ENCODE assay signal across 8 cellular contexts in the genomic region with DNA sequence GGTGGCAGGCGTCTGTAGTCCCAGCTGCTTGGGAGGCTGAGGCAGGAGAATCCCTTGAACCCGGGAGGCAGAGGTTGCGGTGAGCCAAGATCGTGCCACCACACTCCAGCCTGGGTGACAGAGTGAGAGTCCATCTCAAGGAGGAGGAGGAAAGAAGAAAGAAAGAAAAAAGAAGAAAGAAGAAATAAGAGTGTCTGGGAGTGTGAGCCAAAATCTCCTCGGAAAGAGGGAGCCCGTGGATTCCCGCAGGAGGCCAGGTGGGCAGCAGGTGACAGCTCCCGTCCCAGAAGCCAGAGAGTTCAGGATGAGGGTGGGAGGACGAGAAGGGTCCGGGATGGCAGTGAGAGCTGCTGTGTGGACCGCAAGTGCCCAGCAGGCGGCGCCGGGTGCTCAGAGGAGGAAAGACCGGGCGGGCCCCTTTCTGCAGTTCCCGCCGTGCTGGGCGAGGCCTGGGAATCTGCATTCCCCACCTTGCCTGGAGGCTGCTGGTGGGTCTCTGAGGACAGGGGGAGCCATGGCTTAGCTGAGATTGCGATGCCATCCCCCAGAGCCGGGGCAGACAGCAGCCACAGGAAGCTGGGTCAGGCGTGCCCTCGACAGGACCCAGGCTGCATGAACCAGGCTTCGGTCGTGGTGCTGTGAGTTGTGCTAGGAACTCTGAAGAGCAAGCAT. TPM values are rescaled to one million over a fixed set of nuclear protein-coding genes. Genes with fewer than 3 reads are reported as not detected.
DNase-seq lines count a peak whose midpoint lies in the region; ATAC-seq and TF ChIP-seq lines count a peak whose summit lies in the region.

No MANE protein-coding gene starts in this region.

- H4K20me1 ChIP-seq in HCT116 (ENCODE audit: insufficient read depth): no peaks in the 10 kb centered on the region

- CTCF ChIA-PET in Calu3 (lab: Charles Lee) (interaction anchor here (1.0 to 2.9 kb wide), 6 partner anchors 9 to 219 kb away, joined by 3 to 16 read pairs (median 5); no protein-coding TSS in a partner anchor), HCT116 (lab: Charles Lee) (interaction anchor here (0.7 to 1.4 kb wide), 7 partner anchors 11 to 219 kb away, joined by 3 to 20 read pairs (median 7); no protein-coding TSS in a partner anchor)

- no peaks in the 10 kb centered on the region for H3K79me2 ChIP-seq in HCT116 (ENCODE audit: insufficient read depth, low read length)

- H3K9me2 ChIP-seq in HCT116 (ENCODE audit: insufficient read depth): no peaks in the 10 kb centered on the region

- intact Hi-C loops in Calu3 (cut with micrococcal nuclease; ENCODE audit: unreplicated experiment): no loop called here
- intact Hi-C loops in HCT116 (cut with micrococcal nuclease): loop anchor here (1.0 kb wide), 1 partner anchor 38 kb away; no protein-coding TSS in a partner anchor
- intact Hi-C loops in left lung (cut with DNase I): no loop called here

- peaks cover 31% of the 10 kb centered on the region for H3K36me3 Mint-ChIP-seq in Calu3 (ENCODE audit: insufficient read depth, unreplicated experiment)

- POLR2A ChIA-PET in HCT116 (lab: Charles Lee): no interaction called here

- DNase-seq in Calu3 (peak; percentile 90), HCT116 (ENCODE audit: low read depth, low spot score) (peak; percentile 51), NCI-H345 treated with DMSO at 0.1 percent for 48 hours (lab: John Stamatoyannopoulos, UW; ENCODE audit: unreplicated experiment) (peak; percentile 60), cerebellar cortex (ENCODE audit: low spot score) (peak; percentile 52), left lung (peak; percentile 69 to 94), cerebellar nuclear complex (lab: John Stamatoyannopoulos, UW) (no peak)
- peak; percentile 66 to 68 for DNase-seq in activated CD4-positive, alpha-beta T cell treated with anti-CD3 and anti-CD28 coated beads for 4 hours
- DNase-seq in stimulated activated CD8-positive, alpha-beta memory T cell treated with anti-CD3 and anti-CD28 coated beads, Interleukin-15, amount 100 ng/mL, for 1 hour (ENCODE audit: low read depth): peak; percentile 49

- H3K4me2 ChIP-seq in HCT116 (ENCODE audit: low read length): peak overlapping the region; percentile 45

- H3K4me1 Mint-ChIP-seq in Calu3 (ENCODE audit: low read depth, unreplicated experiment): peaks cover 33% of the 10 kb centered on the region

- peaks cover 3% of the 10 kb centered on the region for H3K9me3 Mint-ChIP-seq in Calu3 (ENCODE audit: low read depth, unreplicated experiment)

- H3K4me3 ChIP-seq in HCT116 (replicated peaks in 1 of 2; ENCODE audit: low read depth in 1 of 2, low read length in 2 of 2) (no peak overlapping the region), left lung (no peak overlapping the region)

- no peak for TF ChIP-seq POLR2A in HCT116 (IDR thresholded peaks at IDR 0.05; ENCODE audit: borderline replicate concordance, extremely low read depth, insufficient read depth, insufficient read length)

- peaks cover 54% of the 10 kb centered on the region for H3K27me3 Mint-ChIP-seq in Calu3 (ENCODE audit: unreplicated experiment)

- BruUV-seq in Calu3 (replicated peaks; lab: Mats Ljungman, UMichigan) (no TSS peak), HCT116 (replicated peaks; lab: Mats Ljungman, UMichigan) (no TSS peak)

- H3K4me3 Mint-ChIP-seq in Calu3 (ENCODE audit: low read depth, unreplicated experiment): peak overlapping the region; percentile 6

- ATAC-seq in HCT116: peak; percentile 99
- peak; percentile 89 for ATAC-seq in left lung

- no peak overlapping the region for H3K27ac ChIP-seq in HCT116 (ENCODE audit: low read depth, low read length)
- H3K27ac ChIP-seq in left lung: no peak overlapping the region

- TF ChIP-seq RAD21 in HCT116 (IDR thresholded peaks at IDR 0.05; ENCODE audit: low read depth): peak; percentile 91

- TF ChIP-seq CTCF in Calu3 (IDR thresholded peaks at IDR 0.05; ENCODE audit: unreplicated experiment): peak; percentile 97
- TF ChIP-seq CTCF in HCT116 (IDR thresholded peaks at IDR 0.05 in 2 of 3, conservative IDR thresholded peaks at IDR 0.05 in 1 of 3; ENCODE audit: borderline replicate concordance in 1 of 3, insufficient read depth in 1 of 3, low read depth in 2 of 3, low read length in 2 of 3): peak; percentile 83 to 89 (median 85)
- TF ChIP-seq CTCF in left lung (IDR thresholded peaks at IDR 0.05): peak; percentile 82 to 90

- H3K4me1 ChIP-seq in HCT116 (ENCODE audit: control insufficient read depth in 1 of 2, insufficient read depth in 2 of 2, low read length in 2 of 2): peaks cover 0 to 7% of the 10 kb centered on the region in 2 experiments; a peak in 1 of 4 replicates
- peaks cover 0 to 7% of the 10 kb centered on the region in 2 donors for H3K4me1 ChIP-seq in left lung

- H3K9ac ChIP-seq in HCT116 (ENCODE audit: low read length): no peak overlapping the region

- H3K27ac Mint-ChIP-seq in Calu3 (ENCODE audit: unreplicated experiment): no peak overlapping the region

- H3K36me3 ChIP-seq in HCT116 (ENCODE audit: control insufficient read depth in 1 of 2, insufficient read depth in 2 of 2, low read length in 2 of 2): no peaks in the 10 kb centered on the region
- H3K36me3 ChIP-seq in left lung: no peaks in the 10 kb centered on the region

- H3K27me3 ChIP-seq in HCT116 (ENCODE audit: insufficient read depth, low read length): no peaks in the 10 kb centered on the region
- H3K27me3 ChIP-seq in left lung: peaks cover 0 to 36% of the 10 kb centered on the region in 2 donors

- H3K9me3 ChIP-seq in HCT116 (ENCODE audit: control insufficient read depth in 1 of 2, insufficient read depth in 1 of 2, low read depth in 1 of 2, low read length in 2 of 2) (no peaks in the 10 kb centered on the region), left lung (no peaks in the 10 kb centered on the region)

- peak overlapping the region; percentile 82 for H2AFZ ChIP-seq in HCT116 (ENCODE audit: low read depth, low read length, poor library complexity, severe bottlenecking)

- RAD21 ChIA-PET in HCT116 (lab: Charles Lee; ENCODE audit: low non-redundant PET in 1 of 2, low total read pairs in 2 of 2, uncharacterized antibody in 2 of 2, unreplicated experiment in 2 of 2): interaction anchor here in 1 of 2 experiments (0.8 to 1.1 kb wide), 2 partner anchors 10 to 39 kb away, joined by 4 read pairs; no protein-coding TSS in a partner anchor

TF ChIP-seq in HCT116, 20 proteins besides CTCF, POLR2A, EP300 and RAD21:
- no peak for TF ChIP-seq EZH2 (IDR thresholded peaks at IDR 0.05)
- TF ChIP-seq ELF1 (IDR thresholded peaks at IDR 0.05; ENCODE audit: borderline replicate concordance, low read depth): no peak
- TF ChIP-seq CEBPB (IDR thresholded peaks at IDR 0.05; ENCODE audit: low read depth): no peak
- no peak for TF ChIP-seq FOSL1 (IDR thresholded peaks at IDR 0.05; ENCODE audit: low read depth)
- no peak for TF ChIP-seq ZNF274 (IDR thresholded peaks at IDR 0.05; ENCODE audit: low read depth, low read length)
- no peak for TF ChIP-seq SIN3A (IDR thresholded peaks at IDR 0.05; ENCODE audit: low read depth)
- no peak for TF ChIP-seq JUND (IDR thresholded peaks at IDR 0.05)
- peak; percentile 8 for TF ChIP-seq YY1 (IDR thresholded peaks at IDR 0.05; ENCODE audit: extremely low read depth, insufficient replicate concordance, low read depth, low read length)
- TF ChIP-seq, protein P1, sequence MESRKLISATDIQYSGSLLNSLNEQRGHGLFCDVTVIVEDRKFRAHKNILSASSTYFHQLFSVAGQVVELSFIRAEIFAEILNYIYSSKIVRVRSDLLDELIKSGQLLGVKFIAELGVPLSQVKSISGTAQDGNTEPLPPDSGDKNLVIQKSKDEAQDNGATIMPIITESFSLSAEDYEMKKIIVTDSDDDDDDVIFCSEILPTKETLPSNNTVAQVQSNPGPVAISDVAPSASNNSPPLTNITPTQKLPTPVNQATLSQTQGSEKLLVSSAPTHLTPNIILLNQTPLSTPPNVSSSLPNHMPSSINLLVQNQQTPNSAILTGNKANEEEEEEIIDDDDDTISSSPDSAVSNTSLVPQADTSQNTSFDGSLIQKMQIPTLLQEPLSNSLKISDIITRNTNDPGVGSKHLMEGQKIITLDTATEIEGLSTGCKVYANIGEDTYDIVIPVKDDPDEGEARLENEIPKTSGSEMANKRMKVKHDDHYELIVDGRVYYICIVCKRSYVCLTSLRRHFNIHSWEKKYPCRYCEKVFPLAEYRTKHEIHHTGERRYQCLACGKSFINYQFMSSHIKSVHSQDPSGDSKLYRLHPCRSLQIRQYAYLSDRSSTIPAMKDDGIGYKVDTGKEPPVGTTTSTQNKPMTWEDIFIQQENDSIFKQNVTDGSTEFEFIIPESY (IDR thresholded peaks at IDR 0.05; ENCODE audit: extremely low read depth, insufficient replicate concordance, low read length): no peak

RNA-seq across cellular contexts. Expression of a gene that starts 17.1 kb away (rescaled TPM):
- total RNA-seq in Calu3 (2022): 0.12 and 0.44 TPM in 2 replicates
- total RNA-seq in HCT116 (2021; ENCODE audit: unreplicated experiment): not detected
- 0.03 and 0.04 TPM in 2 replicates for polyA plus RNA-seq in HCT116 (2012)
- total RNA-seq in left lung: 1 to 10 TPM in 1 of 2 donors, under 1 TPM in 1; 0.13 to 1.3 TPM

RNA-seq across cellular contexts. Expression of a gene that starts 39.1 kb away (rescaled TPM):
- total RNA-seq in Calu3 (2022): 167 and 187 TPM in 2 replicates
- total RNA-seq in HCT116 (2021; ENCODE audit: unreplicated experiment): 40.3 TPM
- 24.8 and 28.1 TPM in 2 replicates for polyA plus RNA-seq in HCT116 (2012)
- total RNA-seq in left lung: 100 to 1,000 TPM in 1 of 2 donors, 10 to 100 TPM in 1; 82.9 to 105 TPM

Comparison
In these comparisons a context has a peak if more than half of its experiments do, and no peak if none do; other contexts are left out.
1. DNase-seq: peak in Calu3 (single experiment), HCT116 (single experiment), NCI-H345 treated with DMSO at 0.1 percent for 48 hours (single experiment), activated CD4-positive, alpha-beta T cell treated with anti-CD3 and anti-CD28 coated beads for 4 hours (2 of 2), cerebellar cortex (single experiment), left lung (2 of 2) and stimulated activated CD8-positive, alpha-beta memory T cell treated with anti-CD3 and anti-CD28 coated beads, Interleukin-15, amount 100 ng/mL, for 1 hour (single experiment); none in cerebellar nuclear complex (0 of 2).
2. Peak in every context shown above with its lines, with median percentiles within 50 percentile points of each other: CTCF ChIP-seq.